ENCODE assay signal across 1 cellular context in genomic region chr3:43505351-43505750, GRCh38.
TF ChIP-seq lines count a peak whose summit lies in the region.

No MANE protein-coding gene starts in this region.

TF ChIP-seq in K562, 482 proteins besides CTCF, POLR2A, EP300 and RAD21 (continued from another document and continues in another):
- no peak for TF ChIP-seq SRSF9 (IDR thresholded peaks at IDR 0.05; ENCODE audit: borderline replicate concordance, low read depth, low read length)
- TF ChIP-seq HOXB6 (CRISPR knock-in tag; IDR thresholded peaks at IDR 0.05; ENCODE audit: borderline replicate concordance) = no peak
- no peak for TF ChIP-seq ZNF398 (CRISPR knock-in tag; IDR thresholded peaks at IDR 0.05)
- no peak for TF ChIP-seq ZNF324 (CRISPR knock-in tag; IDR thresholded peaks at IDR 0.05)
- 0 out of 4 replicates have a peak, but pooled peaks of 1 of the 2 experiments have one; percentile 27 for TF ChIP-seq MNT (conservative IDR thresholded peaks at IDR 0.05)
- TF ChIP-seq ZSCAN29 (IDR thresholded peaks at IDR 0.05) = no peak
- no peak for TF ChIP-seq RBM34 (IDR thresholded peaks at IDR 0.05; ENCODE audit: borderline replicate concordance, insufficient read depth, low read length)
- peak; percentile 53; the same call in 1 of the 2 replicates for TF ChIP-seq ZNF175 (CRISPR knock-in tag; IDR thresholded peaks at IDR 0.05; ENCODE audit: low read depth)
- no peak for TF ChIP-seq HDAC2 (IDR thresholded peaks at IDR 0.05)
- no peak for TF ChIP-seq RBM22 (IDR thresholded peaks at IDR 0.05; ENCODE audit: low read depth, low read length, poor library complexity, severe bottlenecking)
- no peak for TF ChIP-seq ETV1 (tag; conservative IDR thresholded peaks at IDR 0.05; ENCODE audit: low read depth)
- no peak for TF ChIP-seq ZNF407 (IDR thresholded peaks at IDR 0.05; ENCODE audit: low read depth)
- TF ChIP-seq ZSCAN32 (CRISPR knock-in tag; IDR thresholded peaks at IDR 0.05) = no peak
- TF ChIP-seq ATF3 (IDR thresholded peaks at IDR 0.05) = peak; percentile 60; the same call in 1 of the 2 replicates
- TF ChIP-seq ATF3 (CRISPR knock-in tag; conservative IDR thresholded peaks at IDR 0.05) = no peak
- TF ChIP-seq SREBF2 (CRISPR knock-in tag; IDR thresholded peaks at IDR 0.05) = no peak
- TF ChIP-seq SAFB (IDR thresholded peaks at IDR 0.05; ENCODE audit: borderline replicate concordance, low read depth, low read length) = no peak
- peak; percentile 33; the same call in 1 of the 2 replicates for TF ChIP-seq ZNF589 (CRISPR knock-in tag; IDR thresholded peaks at IDR 0.05; ENCODE audit: low read depth)
- TF ChIP-seq NFATC3 (IDR thresholded peaks at IDR 0.05) = no peak
- no peak for TF ChIP-seq BRCA1 (IDR thresholded peaks at IDR 0.05)
- TF ChIP-seq BRCA1 (CRISPR knock-in tag; IDR thresholded peaks at IDR 0.05) = no peak
- no peak for TF ChIP-seq DEAF1 (CRISPR knock-in tag; IDR thresholded peaks at IDR 0.05)
- TF ChIP-seq RBM14 (IDR thresholded peaks at IDR 0.05; ENCODE audit: borderline replicate concordance, insufficient read depth, low read depth, low read length) = no peak
- no peak for TF ChIP-seq ZEB2 (IDR thresholded peaks at IDR 0.05)
- no peak for TF ChIP-seq ZNF695 (CRISPR knock-in tag; IDR thresholded peaks at IDR 0.05)
- no peak for TF ChIP-seq ARID3B (CRISPR knock-in tag; IDR thresholded peaks at IDR 0.05; ENCODE audit: borderline replicate concordance)
- no peak for TF ChIP-seq ATF2 (CRISPR knock-in tag; IDR thresholded peaks at IDR 0.05)
- TF ChIP-seq CUX1 (CRISPR knock-in tag; IDR thresholded peaks at IDR 0.05) = no peak
- no peak for TF ChIP-seq HNRNPK (IDR thresholded peaks at IDR 0.05; ENCODE audit: low read depth, low read length, poor library complexity, severe bottlenecking)
- TF ChIP-seq MXI1 (IDR thresholded peaks at IDR 0.05; ENCODE audit: low read depth, low read length) = no peak
- TF ChIP-seq TFAP4 (CRISPR knock-in tag; IDR thresholded peaks at IDR 0.05; ENCODE audit: borderline replicate concordance) = no peak
- TF ChIP-seq STAT5B (CRISPR knock-in tag; IDR thresholded peaks at IDR 0.05) = no peak
- no peak for TF ChIP-seq TFAM (CRISPR knock-in tag; conservative IDR thresholded peaks at IDR 0.05)
- TF ChIP-seq TBL1XR1 (IDR thresholded peaks at IDR 0.05; ENCODE audit: low read length in 2 of 2) = no peak
- no peak for TF ChIP-seq U2AF2 (optimal IDR thresholded peaks at IDR 0.05; ENCODE audit: low read depth, low read length)
- no peak for TF ChIP-seq SETDB1 (IDR thresholded peaks at IDR 0.05; ENCODE audit: low read length)
